ENCODE assay signal across 16 cellular contexts in genomic region chr6:111588366-111588765, GRCh38. TPM values are rescaled to one million over a fixed set of nuclear protein-coding genes. Genes with fewer than 3 reads are reported as not detected.
A peak's percentile ranks its signal among the peaks of the same experiment; 100 is the strongest.
DNase-seq lines count a peak whose midpoint lies in the region; ATAC-seq and TF ChIP-seq lines count a peak whose summit lies in the region.
"Had no signal": no experiment of that assay in that cellular context is flagged by ENCODE, and none has a peak within 500 bp of the region (broad histone marks: within the 10 kb centered on the region; RNA-seq: fewer than 3 reads in every experiment).

No MANE protein-coding gene starts in this region.

- H3K27me3 ChIP-seq in Panc1 (ENCODE audit: control insufficient read depth, insufficient read depth, low read length) (no peaks in the 10 kb centered on the region), uterus (no peaks in the 10 kb centered on the region)

- CTCF ChIA-PET in Panc1 (lab: Charles Lee) = no interaction called here

- peaks cover 35% of the 10 kb centered on the region for H3K4me1 Mint-ChIP-seq in central memory CD8-positive, alpha-beta T cell
- peaks cover 59% of the 10 kb centered on the region for H3K4me1 Mint-ChIP-seq in nephron progenitor cell

- BruUV-seq in Panc1 (replicated peaks; lab: Mats Ljungman, UMichigan) = no TSS peak

- H3K9me3 ChIP-seq in Panc1 (ENCODE audit: control insufficient read depth, insufficient read depth, low read depth, low read length) (no peaks in the 10 kb centered on the region), uterus (no peaks in the 10 kb centered on the region)
- H3K9me3 ChIP-seq: left ventricle myocardium inferior had no signal

- peak overlapping the region; percentile 94 for H3K27ac ChIP-seq in Panc1 (ENCODE audit: low read length)
- H3K27ac ChIP-seq in uterus = peak overlapping the region; percentile 82 to 86

- POLR2A ChIA-PET in Panc1 (lab: Charles Lee) = no interaction called here

- H3K27me3 Mint-ChIP-seq in central memory CD8-positive, alpha-beta T cell = no peaks in the 10 kb centered on the region
- peaks cover 6% of the 10 kb centered on the region for H3K27me3 Mint-ChIP-seq in nephron progenitor cell (ENCODE audit: low read depth, poor library complexity)
- H3K27me3 Mint-ChIP-seq: B cell; stimulated activated naive CD8-positive, alpha-beta T cell treated with anti-CD3 and anti-CD28 coated beads, Interleukin-15, amount 100 ng/mL, for 72 hours had no signal

- ATAC-seq in Panc1 (no peak), GM18907 (IDR thresholded peaks at IDR 0.05; ENCODE audit: unreplicated experiment) (no peak)
- ATAC-seq in central memory CD8-positive, alpha-beta T cell (replicated peaks; ENCODE audit: extremely low read depth, poor library complexity, severe bottlenecking) = no peak
- ATAC-seq: stimulated activated naive CD8-positive, alpha-beta T cell treated with anti-CD3 and anti-CD28 coated beads, Interleukin-15, amount 100 ng/mL, for 72 hours had no signal

- TF ChIP-seq CTCF in Panc1 (IDR thresholded peaks at IDR 0.05) (no peak), nephron progenitor cell (IDR thresholded peaks at IDR 0.05) (no peak), uterus (IDR thresholded peaks at IDR 0.05) (no peak)

- TF ChIP-seq POLR2A in uterus (IDR thresholded peaks at IDR 0.05) = no peak

- no peak overlapping the region for H3K4me3 ChIP-seq in Panc1 (ENCODE audit: low read depth in 2 of 2, low read length in 2 of 2)
- no peak overlapping the region for H3K4me3 ChIP-seq in uterus
- H3K4me3 ChIP-seq: left ventricle myocardium inferior had no signal

- H3K4me1 ChIP-seq in Panc1 (ENCODE audit: control insufficient read depth, insufficient read depth, low read length) = peaks cover 90% of the 10 kb centered on the region
- peaks cover 9 to 14% of the 10 kb centered on the region in 2 donors for H3K4me1 ChIP-seq in uterus

- no peaks in the 10 kb centered on the region for H3K9me3 Mint-ChIP-seq in central memory CD8-positive, alpha-beta T cell
- H3K9me3 Mint-ChIP-seq in nephron progenitor cell = no peaks in the 10 kb centered on the region
- H3K9me3 Mint-ChIP-seq: stimulated activated naive CD8-positive, alpha-beta T cell treated with anti-CD3 and anti-CD28 coated beads, Interleukin-15, amount 100 ng/mL, for 72 hours had no signal

- no peak overlapping the region for H3K4me3 Mint-ChIP-seq in central memory CD8-positive, alpha-beta T cell
- no peak overlapping the region for H3K4me3 Mint-ChIP-seq in nephron progenitor cell
- H3K4me3 Mint-ChIP-seq: B cell; stimulated activated naive CD8-positive, alpha-beta T cell treated with anti-CD3 and anti-CD28 coated beads, Interleukin-15, amount 100 ng/mL, for 72 hours had no signal

- DNase-seq in Panc1 (ENCODE audit: low read depth, low spot score) (no peak), nephron progenitor cell (no peak), uterus (no peak), H4 (ENCODE audit: low spot score) (no peak), NCI-H2029 treated with DMSO at 0.1 percent for 48 hours (lab: John Stamatoyannopoulos, UW) (no peak)
- DNase-seq in central memory CD8-positive, alpha-beta T cell (ENCODE audit: low spot score in 2 of 2) = no peak
- DNase-seq: left ventricle myocardium inferior; NCI-H1436; NCI-H446 treated with DMSO at 0.1 percent for 48 hours; posterior cingulate gyrus; SHP77; stimulated activated CD4-positive, alpha-beta T cell treated with anti-CD3 and anti-CD28 coated beads, Interleukin-15, amount 100 ng/mL, for 24 hours; stimulated activated naive CD8-positive, alpha-beta T cell treated with anti-CD3 and anti-CD28 coated beads, Interleukin-15, amount 100 ng/mL, for 72 hours; T-helper 2 cell had no signal

- peaks cover 10% of the 10 kb centered on the region for H3K36me3 Mint-ChIP-seq in central memory CD8-positive, alpha-beta T cell (ENCODE audit: insufficient read depth)
- H3K36me3 Mint-ChIP-seq in nephron progenitor cell (ENCODE audit: low read depth) = peaks cover 10% of the 10 kb centered on the region

- no peaks in the 10 kb centered on the region; the same call in 1 of the 2 replicates for H3K36me3 ChIP-seq in Panc1 (ENCODE audit: control insufficient read depth, insufficient read depth, low read length)
- no peaks in the 10 kb centered on the region for H3K36me3 ChIP-seq in uterus

- intact Hi-C loops in Panc1 (cut with micrococcal nuclease; ENCODE audit: unreplicated experiment) = no loop called here
- intact Hi-C loops in uterus (cut with DNase I; ENCODE audit: low total_unique reads) = no loop called here

- in situ Hi-C loops in Panc1 (cut with HindIII; ENCODE audit: low pct_unique_long_range_greater_than_20kb, low sequenced_read_pairs) = no loop called here

- peak overlapping the region; percentile 38 for H3K27ac Mint-ChIP-seq in central memory CD8-positive, alpha-beta T cell (ENCODE audit: low read depth)
- H3K27ac Mint-ChIP-seq in nephron progenitor cell = peak overlapping the region; percentile 46
- H3K27ac Mint-ChIP-seq: B cell had no signal

RNA-seq across cellular contexts. Expression of gene TRAF3IP2, which starts 17.3 kb away (rescaled TPM):
- total RNA-seq in Panc1 (2021; ENCODE audit: unreplicated experiment) (43.3 TPM), uterus (10 to 100 TPM; 17.2 to 64.4 (median 25.4) TPM)
- polyA plus RNA-seq in Panc1 (2012; ENCODE audit: insufficient read length) = 27.5 TPM
- total RNA-seq in H4 (2014; rRNA removed; shearing (Covaris generic)) = 22.8 and 23.7 TPM in 2 replicates
